In genomic region chr5:2259494-2260107, GRCh38 we compare ENCODE assay signal across 21 cellular contexts.
DNase-seq lines count a peak whose midpoint lies in the region; ATAC-seq lines count a peak whose summit lies in the region.
"Had no signal": no experiment of that assay in that cellular context is flagged by ENCODE, and none has a peak within 500 bp of the region (broad histone marks: within the 10 kb centered on the region; RNA-seq: fewer than 3 reads in every experiment).

No MANE protein-coding gene starts in this region.

- H3K27me3 ChIP-seq in H7 (ENCODE audit: control insufficient read depth, insufficient read depth, low read length) = no peaks in the 10 kb centered on the region
- H3K27me3 ChIP-seq: SJSA1 had no signal

- ATAC-seq in HG02884 (IDR thresholded peaks at IDR 0.05; ENCODE audit: unreplicated experiment) = no peak
- ATAC-seq: HCT116, PC-3 had no signal

- peak; percentile 4 for DNase-seq in H7
- DNase-seq in RPMI8226 = peak; percentile 76
- DNase-seq in mesenteric fat pad (ENCODE audit: low spot score) = peak; percentile 71
- DNase-seq in ureter (ENCODE audit: low spot score) = peak; percentile 32
- DNase-seq in activated CD4-positive, alpha-beta T cell treated with anti-CD3 and anti-CD28 coated beads, Interleukin-2, amount 50 U/mL, for 4 hours = no peak
- DNase-seq in NCI-H748 treated with DMSO at 0.1 percent for 48 hours (lab: John Stamatoyannopoulos, UW) = no peak
- DNase-seq: DMS153; DND-41; NCI-H1092; NCI-H1436; NCI-H187 treated with DMSO at 0.1 percent for 48 hours; NCI-H2171 treated with DMSO at 0.1 percent for 48 hours; NCI-H345; NCI-H524; NCI-H774; NK-92 treated with Interleukin-12 subunit alpha and Interleukin-12 subunit beta, amount 100 ng/mL, for 24 hours; PC-3; Right ventricle myocardium superior had no signal

- no peak overlapping the region for H3K4me3 ChIP-seq in H7 (ENCODE audit: insufficient read depth, low read depth, low read length)
- H3K4me3 ChIP-seq: SJSA1 had no signal

- no peaks in the 10 kb centered on the region for H3K36me3 ChIP-seq in H7 (replicated peaks; ENCODE audit: control insufficient read depth, insufficient read depth, low read length)
- H3K36me3 ChIP-seq: SJSA1 had no signal

Comparison
In these comparisons a context has a peak if more than half of its experiments do, and no peak if none do; other contexts are left out.
1. DNase-seq: peak in H7 (single experiment), RPMI8226 (single experiment), mesenteric fat pad (single experiment) and ureter (single experiment); none in activated CD4-positive, alpha-beta T cell treated with anti-CD3 and anti-CD28 coated beads, Interleukin-2, amount 50 U/mL, for 4 hours (0 of 2) and NCI-H748 treated with DMSO at 0.1 percent for 48 hours (single experiment).